In genomic region chr5:17182494-17182893, GRCh38 we compare ENCODE assay signal across 20 cellular contexts. TPM values are rescaled to one million over a fixed set of nuclear protein-coding genes. Genes with fewer than 3 reads are reported as not detected.
DNase-seq lines count a peak whose midpoint lies in the region; ATAC-seq, FAIRE-seq and TF ChIP-seq lines count a peak whose summit lies in the region.
"Had no signal": no experiment of that assay in that cellular context is flagged by ENCODE, and none has a peak within 500 bp of the region (broad histone marks: within the 10 kb centered on the region; RNA-seq: fewer than 3 reads in every experiment).

No MANE protein-coding gene starts in this region.

- no peak overlapping the region for H3K27ac Mint-ChIP-seq in stimulated activated naive B cell treated with anti-CD40 and anti-IgM and Interleukin-4, amounts not matched to agents 10 μg/mL and 1 μg/mL and 100 μg/mL, for 72 hours
- H3K27ac Mint-ChIP-seq: natural killer cell had no signal

- POLR2A ChIA-PET in AG04450 (lab: Yijun Ruan, JAX), result interaction anchor here (0.6 kb wide), 1 partner anchor 22 kb away, joined by 3 read pairs; no protein-coding TSS in a partner anchor

- peak; percentile 22; the same call in 2 of the 3 replicates for ATAC-seq in DND-41 (ENCODE audit: insufficient read depth, low read depth)
- ATAC-seq in stimulated activated naive B cell treated with anti-CD40 and anti-IgM and Interleukin-4, amounts not matched to agents 10 μg/mL and 1 μg/mL and 100 μg/mL, for 72 hours (replicated peaks), result no peak
- ATAC-seq: activated T-cell treated with anti-CD3 and anti-CD28 coated beads, Interleukin-2, amount 50 U/mL, for 4 hours; natural killer cell had no signal

- H3K4me3 ChIP-seq in AG04450 (ENCODE audit: low read depth, low read length) (no peak overlapping the region), DND-41 (ENCODE audit: low read depth in 1 of 2, low read length in 2 of 2) (no peak overlapping the region), fibroblast of mammary gland (ENCODE audit: control insufficient read depth, low read depth, low read length) (no peak overlapping the region), Karpas-422 (ENCODE audit: low read length) (no peak overlapping the region)
- H3K4me3 ChIP-seq: adrenal gland; BLaER1 treated with 17β-estradiol and CSF1 and Interleukin-3, amounts not matched to agents 10 nM and 100 nM; suprapubic skin had no signal

- peak overlapping the region; percentile 59 for H3K27ac ChIP-seq in AG04450 (ENCODE audit: low read depth, low read length)
- no peak overlapping the region for H3K27ac ChIP-seq in DND-41 (ENCODE audit: low read length)
- H3K27ac ChIP-seq in Karpas-422 (ENCODE audit: low read length), result no peak overlapping the region
- H3K27ac ChIP-seq: adrenal gland; BLaER1 treated with 17β-estradiol and CSF1 and Interleukin-3, amounts not matched to agents 10 nM and 100 nM; suprapubic skin had no signal

- H3K4me2 ChIP-seq in DND-41 (ENCODE audit: insufficient read depth, low read length) (no peak overlapping the region), Karpas-422 (ENCODE audit: low read depth, low read length, poor library complexity, severe bottlenecking) (no peak overlapping the region)
- H3K4me2 ChIP-seq: BLaER1 treated with 17β-estradiol and CSF1 and Interleukin-3, amounts not matched to agents 10 nM and 100 nM had no signal

- no peaks in the 10 kb centered on the region for H3K4me1 Mint-ChIP-seq in stimulated activated naive B cell treated with anti-CD40 and anti-IgM and Interleukin-4, amounts not matched to agents 10 μg/mL and 1 μg/mL and 100 μg/mL, for 72 hours
- H3K4me1 Mint-ChIP-seq: natural killer cell had no signal

- H3K4me1 ChIP-seq in DND-41 (ENCODE audit: insufficient read depth, low read length) (no peaks in the 10 kb centered on the region), Karpas-422 (ENCODE audit: low read length) (no peaks in the 10 kb centered on the region)
- H3K4me1 ChIP-seq: adrenal gland; BLaER1 treated with 17β-estradiol and CSF1 and Interleukin-3, amounts not matched to agents 10 nM and 100 nM had no signal

- no peaks in the 10 kb centered on the region for H3K36me3 Mint-ChIP-seq in stimulated activated naive B cell treated with anti-CD40 and anti-IgM and Interleukin-4, amounts not matched to agents 10 μg/mL and 1 μg/mL and 100 μg/mL, for 72 hours
- H3K36me3 Mint-ChIP-seq: natural killer cell had no signal

- H3K27me3 Mint-ChIP-seq in stimulated activated naive B cell treated with anti-CD40 and anti-IgM and Interleukin-4, amounts not matched to agents 10 μg/mL and 1 μg/mL and 100 μg/mL, for 72 hours, result peaks cover 8 to 12% of the 10 kb centered on the region in 2 donors

- H2AFZ ChIP-seq in DND-41 (ENCODE audit: low read depth, low read length) (no peak overlapping the region), Karpas-422 (ENCODE audit: low read length) (no peak overlapping the region)

- H3K9me3 ChIP-seq in AG04450 (ENCODE audit: control insufficient read depth, insufficient read depth, low read length), result no peaks in the 10 kb centered on the region
- H3K9me3 ChIP-seq in DND-41 (ENCODE audit: insufficient read depth, low read length, severe bottlenecking), result no peaks in the 10 kb centered on the region
- H3K9me3 ChIP-seq in Karpas-422 (ENCODE audit: low read length), result no peaks in the 10 kb centered on the region
- H3K9me3 ChIP-seq: adrenal gland; BLaER1 treated with 17β-estradiol and CSF1 and Interleukin-3, amounts not matched to agents 10 nM and 100 nM; suprapubic skin had no signal

- H3K79me2 ChIP-seq in DND-41 (ENCODE audit: insufficient read depth, low read length) (no peaks in the 10 kb centered on the region), Karpas-422 (ENCODE audit: low read length) (no peaks in the 10 kb centered on the region)

- no peak for FAIRE-seq in RCC 7860 (lab: Jason Lieb, UNC)
- FAIRE-seq: HTR-8/SVneo had no signal

- no peak overlapping the region for H3K4me3 Mint-ChIP-seq in stimulated activated naive B cell treated with anti-CD40 and anti-IgM and Interleukin-4, amounts not matched to agents 10 μg/mL and 1 μg/mL and 100 μg/mL, for 72 hours
- H3K4me3 Mint-ChIP-seq: activated T-cell treated with anti-CD3 and anti-CD28 coated beads, Interleukin-2, amount 50 U/mL, for 4 hours; natural killer cell had no signal

- H3K27me3 ChIP-seq in AG04450 (ENCODE audit: control insufficient read depth, insufficient read depth, low read length) (no peaks in the 10 kb centered on the region), DND-41 (ENCODE audit: insufficient read depth, low read length, poor library complexity) (no peaks in the 10 kb centered on the region), Karpas-422 (ENCODE audit: low read length) (0 out of 2 replicates have a peak, but pooled peaks cover 2% of the 10 kb centered on the region)
- H3K27me3 ChIP-seq: adrenal gland; BLaER1 treated with 17β-estradiol and CSF1 and Interleukin-3, amounts not matched to agents 10 nM and 100 nM; suprapubic skin had no signal

- TF ChIP-seq CTCF in AG04450 (IDR thresholded peaks at IDR 0.05; ENCODE audit: low read depth, low read length) (no peak), DND-41 (IDR thresholded peaks at IDR 0.05; ENCODE audit: borderline replicate concordance, extremely low read depth, low read length, poor library complexity, severe bottlenecking) (no peak), fibroblast of mammary gland (conservative IDR thresholded peaks at IDR 0.05; ENCODE audit: control insufficient read depth, insufficient read depth, low read depth, low read length) (no peak)

- CTCF ChIA-PET in AG04450 (lab: Charles Lee), result no interaction called here

- H3K9ac ChIP-seq in DND-41 (ENCODE audit: low read depth, low read length), result no peak overlapping the region
- H3K9ac ChIP-seq in Karpas-422 (ENCODE audit: low read length), result no peak overlapping the region
- H3K9ac ChIP-seq: BLaER1 treated with 17β-estradiol and CSF1 and Interleukin-3, amounts not matched to agents 10 nM and 100 nM had no signal

- no peaks in the 10 kb centered on the region for H4K20me1 ChIP-seq in DND-41 (ENCODE audit: insufficient read depth, low read length)
- no peaks in the 10 kb centered on the region for H4K20me1 ChIP-seq in Karpas-422 (ENCODE audit: insufficient read depth, low read depth, low read length)
- H4K20me1 ChIP-seq: BLaER1 treated with 17β-estradiol and CSF1 and Interleukin-3, amounts not matched to agents 10 nM and 100 nM had no signal

- H3K36me3 ChIP-seq in DND-41 (ENCODE audit: insufficient read depth, low read length) (no peaks in the 10 kb centered on the region), Karpas-422 (ENCODE audit: insufficient read depth, low read length) (no peaks in the 10 kb centered on the region)
- H3K36me3 ChIP-seq: adrenal gland; BLaER1 treated with 17β-estradiol and CSF1 and Interleukin-3, amounts not matched to agents 10 nM and 100 nM; suprapubic skin had no signal

- no peak for DNase-seq in AG04450 (ENCODE audit: low read depth, low spot score)
- DNase-seq in DND-41, result peak; percentile 13
- peak; percentile 60 for DNase-seq in RCC 7860 (ENCODE audit: low spot score)
- DNase-seq in fibroblast of mammary gland (ENCODE audit: low read depth), result peak; percentile 79
- DNase-seq in stimulated activated naive B cell treated with anti-CD40 and anti-IgM and Interleukin-4, amounts not matched to agents 10 μg/mL and 1 μg/mL and 100 μg/mL, for 72 hours, result no peak
- no peak for DNase-seq in Karpas-422
- DNase-seq in SW480 (ENCODE audit: low spot score), result no peak
- DNase-seq: activated CD4-positive, alpha-beta T cell treated with anti-CD3 and anti-CD28 coated beads for 4 hours; activated T-cell treated with anti-CD3 and anti-CD28 coated beads, Interleukin-2, amount 50 U/mL, for 4 hours; adrenal gland; central memory CD4-positive, alpha-beta T cell; islet precursor cell; mesendoderm; natural killer cell; NCI-H1417 treated with DMSO at 0.1 percent for 48 hours; stimulated activated CD4-positive, alpha-beta T cell treated with anti-CD3 and anti-CD28 coated beads, Interleukin-4, amount 100 ng/mL, for 4 hours; T-helper 9 cell had no signal

- H3K9me2 ChIP-seq in Karpas-422 (replicated peaks; ENCODE audit: insufficient read depth, low read length), result no peaks in the 10 kb centered on the region

- H3K9me3 Mint-ChIP-seq in stimulated activated naive B cell treated with anti-CD40 and anti-IgM and Interleukin-4, amounts not matched to agents 10 μg/mL and 1 μg/mL and 100 μg/mL, for 72 hours, result no peaks in the 10 kb centered on the region
- H3K9me3 Mint-ChIP-seq: activated T-cell treated with anti-CD3 and anti-CD28 coated beads, Interleukin-2, amount 50 U/mL, for 4 hours had no signal

RNA-seq across cellular contexts. Expression of gene BASP1, which starts 34.9 kb away (rescaled TPM):
- polyA plus RNA-seq in AG04450 (2011; rRNA removed), result 181 and 227 TPM in 2 replicates
- 32.9 and 47.9 TPM in 2 replicates for polyA minus RNA-seq in AG04450 (2011; rRNA and poly(A)+ RNA removed)
- 25.8 and 34.6 TPM in 2 replicates for total RNA-seq in Karpas-422 (2014; rRNA removed; shearing (Covaris generic); ENCODE audit: low replicate concordance)

Comparison
In these comparisons a context has a peak if more than half of its experiments do, and no peak if none do; other contexts are left out.
1. DNase-seq: peak in DND-41 (single experiment), RCC 7860 (single experiment) and fibroblast of mammary gland (single experiment); none in AG04450 (single experiment), stimulated activated naive B cell treated with anti-CD40 and anti-IgM and Interleukin-4, amounts not matched to agents 10 μg/mL and 1 μg/mL and 100 μg/mL, for 72 hours (single experiment), Karpas-422 (single experiment) and SW480 (single experiment).